Comparison of ENCODE assay signal across 17 cellular contexts in genomic region chr22:44764974-44765373, GRCh38. TPM values are rescaled to one million over a fixed set of nuclear protein-coding genes. Genes with fewer than 3 reads are reported as not detected.
"Had no signal": no experiment of that assay in that cellular context is flagged by ENCODE, and none has a peak within 500 bp of the region (broad histone marks: within the 10 kb centered on the region; RNA-seq: fewer than 3 reads in every experiment).

No MANE protein-coding gene starts in this region.

- H3K9me3 Mint-ChIP-seq: central memory CD8-positive, alpha-beta T cell; natural killer cell treated with Interleukin-12 subunit alpha and Interleukin-12 subunit beta and Interleukin-15 and Interleukin-18, amount 100 ng/mL, for 72 hours had no signal

- H3K36me3 ChIP-seq: brain microvascular endothelial cell, colonic mucosa, gastrocnemius medialis, lower lobe of right lung, right atrium auricular region, transverse colon, WERI-Rb-1 had no signal

- H3K36me3 Mint-ChIP-seq: natural killer cell treated with Interleukin-12 subunit alpha and Interleukin-12 subunit beta and Interleukin-15 and Interleukin-18, amount 100 ng/mL, for 72 hours had no signal

- H3K27ac ChIP-seq: brain microvascular endothelial cell, colonic mucosa, lower lobe of right lung, right atrium auricular region, transverse colon, WERI-Rb-1 had no signal

- H3K4me3 Mint-ChIP-seq: activated T-cell treated with anti-CD3 and anti-CD28 coated beads, Interleukin-2, amount 50 U/mL, for 72 hours; central memory CD8-positive, alpha-beta T cell; endodermal cell; natural killer cell treated with Interleukin-12 subunit alpha and Interleukin-12 subunit beta and Interleukin-15 and Interleukin-18, amount 100 ng/mL, for 72 hours; stimulated activated naive CD8-positive, alpha-beta T cell treated with anti-CD3 and anti-CD28 coated beads, Interleukin-15, Interleukin-2, amounts not matched to agents 100 ng/mL and 50 ng/mL, for 24 hours; T-helper 17 cell had no signal

- H3K4me1 ChIP-seq: colonic mucosa, gastrocnemius medialis, lower lobe of right lung, right atrium auricular region had no signal

- H3K27ac Mint-ChIP-seq: activated T-cell treated with anti-CD3 and anti-CD28 coated beads, Interleukin-2, amount 50 U/mL, for 72 hours; endodermal cell; natural killer cell treated with Interleukin-12 subunit alpha and Interleukin-12 subunit beta and Interleukin-15 and Interleukin-18, amount 100 ng/mL, for 72 hours; stimulated activated naive CD8-positive, alpha-beta T cell treated with anti-CD3 and anti-CD28 coated beads, Interleukin-15, Interleukin-2, amounts not matched to agents 100 ng/mL and 50 ng/mL, for 24 hours; T-helper 17 cell had no signal

- H3K9me3 ChIP-seq: colonic mucosa, gastrocnemius medialis, lower lobe of right lung, right atrium auricular region, transverse colon had no signal

- H3K4me3 ChIP-seq: colonic mucosa, gastrocnemius medialis, lower lobe of right lung, right atrium auricular region, transverse colon had no signal

- H3K4me1 Mint-ChIP-seq: central memory CD8-positive, alpha-beta T cell; endodermal cell had no signal

- ATAC-seq: activated T-cell treated with anti-CD3 and anti-CD28 coated beads, Interleukin-2, amount 50 U/mL, for 72 hours; T-helper 17 cell had no signal

- H3K27me3 ChIP-seq: brain microvascular endothelial cell, colonic mucosa, gastrocnemius medialis, right atrium auricular region, transverse colon had no signal

- H3K27me3 Mint-ChIP-seq: natural killer cell treated with Interleukin-12 subunit alpha and Interleukin-12 subunit beta and Interleukin-15 and Interleukin-18, amount 100 ng/mL, for 72 hours had no signal

- DNase-seq: activated CD4-positive, alpha-beta T cell treated with anti-CD3 and anti-CD28 coated beads, Interleukin-2, amount 50 U/mL, for 4 hours; activated effector memory CD4-positive, alpha-beta T cell treated with anti-CD3 and anti-CD28 coated beads, Interleukin-2, amount 50 U/mL, for 16 hours; activated naive CD4-positive, alpha-beta T cell treated with anti-CD3 and anti-CD28 coated beads, Interleukin-2, amount 50 U/mL, for 16 hours; activated T-cell treated with anti-CD3 and anti-CD28 coated beads, Interleukin-2, amount 50 U/mL, for 72 hours; brain microvascular endothelial cell; colonic mucosa; endodermal cell; T-helper 17 cell; transverse colon; WERI-Rb-1 had no signal

RNA-seq across cellular contexts. Expression of gene ARHGAP8, which starts 12.6 kb away (rescaled TPM):
- total RNA-seq: gastrocnemius medialis had no signal
- polyA plus RNA-seq: aorta had no signal
